1 cellular context compared by ENCODE assay signal in genomic region chr3:124707667-124708066, GRCh38.
TF ChIP-seq lines count a peak whose summit lies in the region.

No MANE protein-coding gene starts in this region.

TF ChIP-seq in GM23338, 12 proteins besides CTCF, POLR2A, EP300 and RAD21 (continued from another document):
- TF ChIP-seq, protein P1, sequence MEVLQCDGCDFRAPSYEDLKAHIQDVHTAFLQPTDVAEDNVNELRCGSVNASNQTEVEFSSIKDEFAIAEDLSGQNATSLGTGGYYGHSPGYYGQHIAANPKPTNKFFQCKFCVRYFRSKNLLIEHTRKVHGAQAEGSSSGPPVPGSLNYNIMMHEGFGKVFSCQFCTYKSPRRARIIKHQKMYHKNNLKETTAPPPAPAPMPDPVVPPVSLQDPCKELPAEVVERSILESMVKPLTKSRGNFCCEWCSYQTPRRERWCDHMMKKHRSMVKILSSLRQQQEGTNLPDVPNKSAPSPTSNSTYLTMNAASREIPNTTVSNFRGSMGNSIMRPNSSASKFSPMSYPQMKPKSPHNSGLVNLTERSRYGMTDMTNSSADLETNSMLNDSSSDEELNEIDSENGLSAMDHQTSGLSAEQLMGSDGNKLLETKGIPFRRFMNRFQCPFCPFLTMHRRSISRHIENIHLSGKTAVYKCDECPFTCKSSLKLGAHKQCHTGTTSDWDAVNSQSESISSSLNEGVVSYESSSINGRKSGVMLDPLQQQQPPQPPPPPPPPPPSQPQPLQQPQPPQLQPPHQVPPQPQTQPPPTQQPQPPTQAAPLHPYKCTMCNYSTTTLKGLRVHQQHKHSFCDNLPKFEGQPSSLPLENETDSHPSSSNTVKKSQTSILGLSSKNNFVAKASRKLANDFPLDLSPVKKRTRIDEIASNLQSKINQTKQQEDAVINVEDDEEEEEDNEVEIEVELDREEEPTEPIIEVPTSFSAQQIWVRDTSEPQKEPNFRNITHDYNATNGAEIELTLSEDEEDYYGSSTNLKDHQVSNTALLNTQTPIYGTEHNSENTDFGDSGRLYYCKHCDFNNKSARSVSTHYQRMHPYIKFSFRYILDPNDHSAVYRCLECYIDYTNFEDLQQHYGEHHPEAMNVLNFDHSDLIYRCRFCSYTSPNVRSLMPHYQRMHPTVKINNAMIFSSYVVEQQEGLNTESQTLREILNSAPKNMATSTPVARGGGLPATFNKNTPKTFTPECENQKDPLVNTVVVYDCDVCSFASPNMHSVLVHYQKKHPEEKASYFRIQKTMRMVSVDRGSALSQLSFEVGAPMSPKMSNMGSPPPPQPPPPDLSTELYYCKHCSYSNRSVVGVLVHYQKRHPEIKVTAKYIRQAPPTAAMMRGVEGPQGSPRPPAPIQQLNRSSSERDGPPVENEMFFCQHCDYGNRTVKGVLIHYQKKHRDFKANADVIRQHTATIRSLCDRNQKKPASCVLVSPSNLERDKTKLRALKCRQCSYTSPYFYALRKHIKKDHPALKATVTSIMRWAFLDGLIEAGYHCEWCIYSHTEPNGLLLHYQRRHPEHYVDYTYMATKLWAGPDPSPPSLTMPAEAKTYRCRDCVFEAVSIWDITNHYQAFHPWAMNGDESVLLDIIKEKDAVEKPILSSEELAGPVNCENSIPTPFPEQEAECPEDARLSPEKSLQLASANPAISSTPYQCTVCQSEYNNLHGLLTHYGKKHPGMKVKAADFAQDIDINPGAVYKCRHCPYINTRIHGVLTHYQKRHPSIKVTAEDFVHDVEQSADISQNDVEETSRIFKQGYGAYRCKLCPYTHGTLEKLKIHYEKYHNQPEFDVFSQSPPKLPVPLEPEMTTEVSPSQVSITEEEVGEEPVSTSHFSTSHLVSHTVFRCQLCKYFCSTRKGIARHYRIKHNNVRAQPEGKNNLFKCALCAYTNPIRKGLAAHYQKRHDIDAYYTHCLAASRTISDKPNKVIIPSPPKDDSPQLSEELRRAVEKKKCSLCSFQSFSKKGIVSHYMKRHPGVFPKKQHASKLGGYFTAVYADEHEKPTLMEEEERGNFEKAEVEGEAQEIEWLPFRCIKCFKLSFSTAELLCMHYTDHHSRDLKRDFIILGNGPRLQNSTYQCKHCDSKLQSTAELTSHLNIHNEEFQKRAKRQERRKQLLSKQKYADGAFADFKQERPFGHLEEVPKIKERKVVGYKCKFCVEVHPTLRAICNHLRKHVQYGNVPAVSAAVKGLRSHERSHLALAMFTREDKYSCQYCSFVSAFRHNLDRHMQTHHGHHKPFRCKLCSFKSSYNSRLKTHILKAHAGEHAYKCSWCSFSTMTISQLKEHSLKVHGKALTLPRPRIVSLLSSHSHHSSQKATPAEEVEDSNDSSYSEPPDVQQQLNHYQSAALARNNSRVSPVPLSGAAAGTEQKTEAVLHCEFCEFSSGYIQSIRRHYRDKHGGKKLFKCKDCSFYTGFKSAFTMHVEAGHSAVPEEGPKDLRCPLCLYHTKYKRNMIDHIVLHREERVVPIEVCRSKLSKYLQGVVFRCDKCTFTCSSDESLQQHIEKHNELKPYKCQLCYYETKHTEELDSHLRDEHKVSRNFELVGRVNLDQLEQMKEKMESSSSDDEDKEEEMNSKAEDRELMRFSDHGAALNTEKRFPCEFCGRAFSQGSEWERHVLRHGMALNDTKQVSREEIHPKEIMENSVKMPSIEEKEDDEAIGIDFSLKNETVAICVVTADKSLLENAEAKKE (CRISPR knock-in tag; IDR thresholded peaks at IDR 0.05), result no peak
- no peak for TF ChIP-seq ZNF331 (CRISPR knock-in tag; IDR thresholded peaks at IDR 0.05; ENCODE audit: low read depth)
- TF ChIP-seq JUNB (IDR thresholded peaks at IDR 0.05; ENCODE audit: unreplicated experiment), result no peak
- TF ChIP-seq, protein P2, sequence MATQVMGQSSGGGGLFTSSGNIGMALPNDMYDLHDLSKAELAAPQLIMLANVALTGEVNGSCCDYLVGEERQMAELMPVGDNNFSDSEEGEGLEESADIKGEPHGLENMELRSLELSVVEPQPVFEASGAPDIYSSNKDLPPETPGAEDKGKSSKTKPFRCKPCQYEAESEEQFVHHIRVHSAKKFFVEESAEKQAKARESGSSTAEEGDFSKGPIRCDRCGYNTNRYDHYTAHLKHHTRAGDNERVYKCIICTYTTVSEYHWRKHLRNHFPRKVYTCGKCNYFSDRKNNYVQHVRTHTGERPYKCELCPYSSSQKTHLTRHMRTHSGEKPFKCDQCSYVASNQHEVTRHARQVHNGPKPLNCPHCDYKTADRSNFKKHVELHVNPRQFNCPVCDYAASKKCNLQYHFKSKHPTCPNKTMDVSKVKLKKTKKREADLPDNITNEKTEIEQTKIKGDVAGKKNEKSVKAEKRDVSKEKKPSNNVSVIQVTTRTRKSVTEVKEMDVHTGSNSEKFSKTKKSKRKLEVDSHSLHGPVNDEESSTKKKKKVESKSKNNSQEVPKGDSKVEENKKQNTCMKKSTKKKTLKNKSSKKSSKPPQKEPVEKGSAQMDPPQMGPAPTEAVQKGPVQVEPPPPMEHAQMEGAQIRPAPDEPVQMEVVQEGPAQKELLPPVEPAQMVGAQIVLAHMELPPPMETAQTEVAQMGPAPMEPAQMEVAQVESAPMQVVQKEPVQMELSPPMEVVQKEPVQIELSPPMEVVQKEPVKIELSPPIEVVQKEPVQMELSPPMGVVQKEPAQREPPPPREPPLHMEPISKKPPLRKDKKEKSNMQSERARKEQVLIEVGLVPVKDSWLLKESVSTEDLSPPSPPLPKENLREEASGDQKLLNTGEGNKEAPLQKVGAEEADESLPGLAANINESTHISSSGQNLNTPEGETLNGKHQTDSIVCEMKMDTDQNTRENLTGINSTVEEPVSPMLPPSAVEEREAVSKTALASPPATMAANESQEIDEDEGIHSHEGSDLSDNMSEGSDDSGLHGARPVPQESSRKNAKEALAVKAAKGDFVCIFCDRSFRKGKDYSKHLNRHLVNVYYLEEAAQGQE (IDR thresholded peaks at IDR 0.05; ENCODE audit: unreplicated experiment), result no peak
- TF ChIP-seq ZNF114 (CRISPR knock-in tag; IDR thresholded peaks at IDR 0.05), result no peak
- no peak for TF ChIP-seq CREB1 (CRISPR knock-in tag; IDR thresholded peaks at IDR 0.05; ENCODE audit: low read depth)
